In genomic region chr1:223707270-223708000, GRCh38 we compare ENCODE assay signal across 9 cellular contexts. TPM values are rescaled to one million over a fixed set of nuclear protein-coding genes. Genes with fewer than 3 reads are reported as not detected.
DNase-seq lines count a peak whose midpoint lies in the region; ATAC-seq, FAIRE-seq and TF ChIP-seq lines count a peak whose summit lies in the region.
"Had no signal": no experiment of that assay in that cellular context is flagged by ENCODE, and none has a peak within 500 bp of the region (broad histone marks: within the 10 kb centered on the region; RNA-seq: fewer than 3 reads in every experiment).

No MANE protein-coding gene starts in this region.

- no peaks in the 10 kb centered on the region for H3K36me3 ChIP-seq in bronchial epithelial cell (ENCODE audit: control insufficient read depth, insufficient read depth, low read length)
- no peaks in the 10 kb centered on the region for H3K36me3 ChIP-seq in mesodermal cell (ENCODE audit: control insufficient read depth, insufficient read depth, low read length)
- no peaks in the 10 kb centered on the region for H3K36me3 ChIP-seq in HAP-1 (replicated peaks)

- peak; percentile 64 for FAIRE-seq in bronchial epithelial cell (lab: Jason Lieb, UNC)

- H3K4me1 ChIP-seq in mesodermal cell (ENCODE audit: control insufficient read depth, insufficient read depth, low read length, poor library complexity, severe bottlenecking) (peaks cover 50% of the 10 kb centered on the region), HAP-1 (peaks cover 7% of the 10 kb centered on the region)

- ATAC-seq in GM21723 (IDR thresholded peaks at IDR 0.05; ENCODE audit: unreplicated experiment), result no peak

- peak; percentile 89 for DNase-seq in DMS79 treated with DMSO at 0.1 percent for 48 hours (lab: John Stamatoyannopoulos, UW)
- peak; percentile 92 for DNase-seq in NCI-H2107 treated with DMSO at 0.1 percent for 48 hours (lab: John Stamatoyannopoulos, UW; ENCODE audit: unreplicated experiment)
- DNase-seq in bronchial epithelial cell (ENCODE audit: low read depth), result peak; percentile 98
- DNase-seq in HAP-1 (ENCODE audit: low spot score in 2 of 2), result no peak
- DNase-seq in inferior parietal cortex (ENCODE audit: extremely low spot score), result no peak
- DNase-seq in iPS-NIHi11 (ENCODE audit: low spot score), result no peak

- H3K9me3 ChIP-seq in mesodermal cell (ENCODE audit: control insufficient read depth, low read length) (no peaks in the 10 kb centered on the region), HAP-1 (no peaks in the 10 kb centered on the region)

- H3K4me3 ChIP-seq in bronchial epithelial cell (ENCODE audit: low read depth, low read length) (no peak overlapping the region), mesodermal cell (ENCODE audit: extremely low read depth, insufficient read depth, low read length, poor library complexity, severe bottlenecking) (no peak overlapping the region), HAP-1 (no peak overlapping the region)

- in situ Hi-C loops in HAP-1 (cut with MboI; ENCODE audit: low sequenced_read_pairs), result no loop called here

- 45 to 69% methylated on average over 6 of the region's 6 CpGs for WGBS in mesodermal cell (ENCODE audit: insufficient coverage in 2 of 2), 2 experiments

- H3K27ac ChIP-seq in mesodermal cell (ENCODE audit: low read depth, low read length, severe bottlenecking), result peak overlapping the region; percentile 89

- TF ChIP-seq CTCF in bronchial epithelial cell (IDR thresholded peaks at IDR 0.05; ENCODE audit: insufficient read depth, low read length, severe bottlenecking), result no peak

- H3K27me3 ChIP-seq in bronchial epithelial cell (ENCODE audit: control insufficient read depth, insufficient read depth, low read length) (no peaks in the 10 kb centered on the region), HAP-1 (ENCODE audit: low read depth) (no peaks in the 10 kb centered on the region)

RNA-seq across cellular contexts. Expression of gene CAPN2, which starts 4.9 kb away (rescaled TPM):
- total RNA-seq in bronchial epithelial cell, result 353 and 526 TPM in 2 replicates
- 244 TPM for polyA plus RNA-seq in mesodermal cell (2013, experiment 1 of 2)
- polyA plus RNA-seq in mesodermal cell (2013, experiment 2 of 2), result 240 TPM

RNA-seq across cellular contexts. Expression of gene CAPN8, which starts 41.9 kb away (rescaled TPM):
- total RNA-seq in bronchial epithelial cell, result under 0.01 and 0.26 TPM in 2 replicates
- not detected for polyA plus RNA-seq in mesodermal cell (2013, experiment 1 of 2)
- polyA plus RNA-seq in mesodermal cell (2013, experiment 2 of 2), result not detected
- polyA plus RNA-seq: IgD-negative memory B cell had no signal

Comparison
In these comparisons a context has a peak if more than half of its experiments do, and no peak if none do; other contexts are left out.
1. DNase-seq: peak in DMS79 treated with DMSO at 0.1 percent for 48 hours (single experiment), NCI-H2107 treated with DMSO at 0.1 percent for 48 hours (single experiment) and bronchial epithelial cell (single experiment); none in HAP-1 (0 of 2), inferior parietal cortex (single experiment) and iPS-NIHi11 (single experiment).